10 cellular contexts compared by ENCODE assay signal in the genomic region with DNA sequence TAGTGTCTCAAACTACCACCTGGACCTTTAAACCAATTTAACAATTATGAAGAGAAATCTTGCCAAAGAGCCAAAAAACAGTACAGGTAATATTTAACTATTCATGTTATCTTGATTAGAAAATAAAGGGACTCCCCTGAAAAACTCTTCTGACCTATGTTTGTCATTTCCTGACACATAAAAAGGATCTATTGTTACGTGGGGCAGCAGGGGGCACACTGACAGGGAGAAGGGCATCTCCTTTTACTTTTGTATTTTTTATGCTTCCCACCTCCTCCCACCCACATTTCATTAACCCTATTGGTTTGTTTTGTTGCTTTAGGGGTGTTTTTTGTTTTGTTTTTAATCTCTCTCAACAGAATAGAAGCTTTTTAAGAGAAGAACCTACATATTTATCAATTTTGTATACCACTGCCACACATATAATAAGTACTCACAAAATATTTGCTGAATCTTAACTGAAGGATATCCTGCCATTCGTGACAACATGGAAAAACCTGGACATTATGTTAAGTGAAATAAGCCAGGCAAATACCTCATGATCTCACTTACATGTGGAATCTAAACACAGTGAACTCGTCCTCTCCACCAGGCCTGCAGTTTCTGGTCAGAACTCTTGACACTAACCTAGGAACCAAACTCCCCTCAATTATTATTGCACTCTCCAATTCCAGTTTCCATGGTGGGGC.
DNase-seq lines count a peak whose midpoint lies in the region; ATAC-seq and TF ChIP-seq lines count a peak whose summit lies in the region.
"Had no signal": no experiment of that assay in that cellular context is flagged by ENCODE, and none has a peak within 500 bp of the region (broad histone marks: within the 10 kb centered on the region; RNA-seq: fewer than 3 reads in every experiment).

No MANE protein-coding gene starts in this region.

- peak; percentile 53; the same call in 2 of the 3 replicates for ATAC-seq in SK-N-SH treated with all-trans-retinoic acid at 6 μM for 48 hours

- H3K4me3 ChIP-seq in AG10803 (ENCODE audit: low read length): no peak overlapping the region

- peaks cover 6% of the 10 kb centered on the region for H3K36me3 Mint-ChIP-seq in T-helper 2 cell treated with Interferon-gamma antibody and Interleukin-4, amounts not matched to agents 5 μg/mL and 100 μg/mL, for 36 hours (ENCODE audit: low read depth)

- no peak overlapping the region for H3K4me3 Mint-ChIP-seq in T-helper 2 cell treated with Interferon-gamma antibody and Interleukin-4, amounts not matched to agents 5 μg/mL and 100 μg/mL, for 36 hours

- H3K4me1 Mint-ChIP-seq in T-helper 2 cell treated with Interferon-gamma antibody and Interleukin-4, amounts not matched to agents 5 μg/mL and 100 μg/mL, for 36 hours (ENCODE audit: low read depth): peaks cover 28% of the 10 kb centered on the region

- TF ChIP-seq CTCF in AG10803 (conservative IDR thresholded peaks at IDR 0.05; ENCODE audit: low read length) (peak; percentile 13; the same call in 1 of the 2 replicates), GM12872 (IDR thresholded peaks at IDR 0.05; ENCODE audit: insufficient read depth, low read depth, low read length) (peak; percentile 26; the same call in 2 of the 3 replicates)

- no peaks in the 10 kb centered on the region for H3K9me3 Mint-ChIP-seq in T-helper 2 cell treated with Interferon-gamma antibody and Interleukin-4, amounts not matched to agents 5 μg/mL and 100 μg/mL, for 36 hours

- DNase-seq in AG10803 (ENCODE audit: low read depth) (no peak), germinal center (ENCODE audit: low spot score) (peak; percentile 11), NK-92 (lab: John Stamatoyannopoulos, UW; ENCODE audit: unreplicated experiment) (no peak), foreskin melanocyte (no peak), NCI-H1417 treated with DMSO at 0.1 percent for 48 hours (lab: John Stamatoyannopoulos, UW) (no peak)
- no peak for DNase-seq in T-helper 2 cell treated with Interferon-gamma antibody and Interleukin-4, amounts not matched to agents 5 μg/mL and 100 μg/mL, for 36 hours (ENCODE audit: low spot score)
- DNase-seq: Caco-2, NCI-H446 had no signal

- H3K27me3 Mint-ChIP-seq in T-helper 2 cell treated with Interferon-gamma antibody and Interleukin-4, amounts not matched to agents 5 μg/mL and 100 μg/mL, for 36 hours (ENCODE audit: low read depth): no peaks in the 10 kb centered on the region

- H3K27ac Mint-ChIP-seq in T-helper 2 cell treated with Interferon-gamma antibody and Interleukin-4, amounts not matched to agents 5 μg/mL and 100 μg/mL, for 36 hours: no peak overlapping the region

TF ChIP-seq in SK-N-SH treated with all-trans-retinoic acid at 6 μM for 48 hours, 23 proteins besides CTCF, POLR2A, EP300 and RAD21:
- TF ChIP-seq CSDC2 (CRISPR knock-in tag; IDR thresholded peaks at IDR 0.05) (no peak), ZC3H10 (CRISPR knock-in tag; IDR thresholded peaks at IDR 0.05) (no peak), ESRRG (CRISPR knock-in tag; IDR thresholded peaks at IDR 0.05) (no peak), ISL1 (CRISPR knock-in tag; IDR thresholded peaks at IDR 0.05) (no peak), BACH2 (CRISPR knock-in tag; IDR thresholded peaks at IDR 0.05; ENCODE audit: borderline replicate concordance) (no peak), ZFP3 (CRISPR knock-in tag; IDR thresholded peaks at IDR 0.05) (no peak), ZNF565 (CRISPR knock-in tag; conservative IDR thresholded peaks at IDR 0.05; ENCODE audit: low read depth) (no peak), PPARA (CRISPR knock-in tag; IDR thresholded peaks at IDR 0.05; ENCODE audit: borderline replicate concordance) (no peak), TOX (CRISPR knock-in tag; IDR thresholded peaks at IDR 0.05; ENCODE audit: borderline replicate concordance) (no peak), RARB (CRISPR knock-in tag; IDR thresholded peaks at IDR 0.05) (no peak), ARNTL (CRISPR knock-in tag; IDR thresholded peaks at IDR 0.05; ENCODE audit: borderline replicate concordance, low read depth) (no peak), GLIS3 (CRISPR knock-in tag; IDR thresholded peaks at IDR 0.05) (no peak), SNAI2 (CRISPR knock-in tag; IDR thresholded peaks at IDR 0.05) (no peak)
- TF ChIP-seq, protein P1, sequence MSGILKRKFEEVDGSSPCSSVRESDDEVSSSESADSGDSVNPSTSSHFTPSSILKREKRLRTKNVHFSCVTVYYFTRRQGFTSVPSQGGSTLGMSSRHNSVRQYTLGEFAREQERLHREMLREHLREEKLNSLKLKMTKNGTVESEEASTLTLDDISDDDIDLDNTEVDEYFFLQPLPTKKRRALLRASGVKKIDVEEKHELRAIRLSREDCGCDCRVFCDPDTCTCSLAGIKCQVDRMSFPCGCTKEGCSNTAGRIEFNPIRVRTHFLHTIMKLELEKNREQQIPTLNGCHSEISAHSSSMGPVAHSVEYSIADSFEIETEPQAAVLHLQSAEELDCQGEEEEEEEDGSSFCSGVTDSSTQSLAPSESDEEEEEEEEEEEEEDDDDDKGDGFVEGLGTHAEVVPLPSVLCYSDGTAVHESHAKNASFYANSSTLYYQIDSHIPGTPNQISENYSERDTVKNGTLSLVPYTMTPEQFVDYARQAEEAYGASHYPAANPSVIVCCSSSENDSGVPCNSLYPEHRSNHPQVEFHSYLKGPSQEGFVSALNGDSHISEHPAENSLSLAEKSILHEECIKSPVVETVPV (CRISPR knock-in tag; IDR thresholded peaks at IDR 0.05): no peak
- TF ChIP-seq, protein P2, sequence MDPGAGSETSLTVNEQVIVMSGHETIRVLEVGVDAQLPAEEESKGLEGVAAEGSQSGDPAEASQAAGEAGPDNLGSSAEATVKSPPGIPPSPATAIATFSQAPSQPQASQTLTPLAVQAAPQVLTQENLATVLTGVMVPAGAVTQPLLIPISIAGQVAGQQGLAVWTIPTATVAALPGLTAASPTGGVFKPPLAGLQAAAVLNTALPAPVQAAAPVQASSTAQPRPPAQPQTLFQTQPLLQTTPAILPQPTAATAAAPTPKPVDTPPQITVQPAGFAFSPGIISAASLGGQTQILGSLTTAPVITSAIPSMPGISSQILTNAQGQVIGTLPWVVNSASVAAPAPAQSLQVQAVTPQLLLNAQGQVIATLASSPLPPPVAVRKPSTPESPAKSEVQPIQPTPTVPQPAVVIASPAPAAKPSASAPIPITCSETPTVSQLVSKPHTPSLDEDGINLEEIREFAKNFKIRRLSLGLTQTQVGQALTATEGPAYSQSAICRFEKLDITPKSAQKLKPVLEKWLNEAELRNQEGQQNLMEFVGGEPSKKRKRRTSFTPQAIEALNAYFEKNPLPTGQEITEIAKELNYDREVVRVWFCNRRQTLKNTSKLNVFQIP (CRISPR knock-in tag; IDR thresholded peaks at IDR 0.05; ENCODE audit: borderline replicate concordance, low read depth): no peak
- TF ChIP-seq, protein P3, sequence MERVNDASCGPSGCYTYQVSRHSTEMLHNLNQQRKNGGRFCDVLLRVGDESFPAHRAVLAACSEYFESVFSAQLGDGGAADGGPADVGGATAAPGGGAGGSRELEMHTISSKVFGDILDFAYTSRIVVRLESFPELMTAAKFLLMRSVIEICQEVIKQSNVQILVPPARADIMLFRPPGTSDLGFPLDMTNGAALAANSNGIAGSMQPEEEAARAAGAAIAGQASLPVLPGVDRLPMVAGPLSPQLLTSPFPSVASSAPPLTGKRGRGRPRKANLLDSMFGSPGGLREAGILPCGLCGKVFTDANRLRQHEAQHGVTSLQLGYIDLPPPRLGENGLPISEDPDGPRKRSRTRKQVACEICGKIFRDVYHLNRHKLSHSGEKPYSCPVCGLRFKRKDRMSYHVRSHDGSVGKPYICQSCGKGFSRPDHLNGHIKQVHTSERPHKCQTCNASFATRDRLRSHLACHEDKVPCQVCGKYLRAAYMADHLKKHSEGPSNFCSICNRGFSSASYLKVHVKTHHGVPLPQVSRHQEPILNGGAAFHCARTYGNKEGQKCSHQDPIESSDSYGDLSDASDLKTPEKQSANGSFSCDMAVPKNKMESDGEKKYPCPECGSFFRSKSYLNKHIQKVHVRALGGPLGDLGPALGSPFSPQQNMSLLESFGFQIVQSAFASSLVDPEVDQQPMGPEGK (CRISPR knock-in tag; IDR thresholded peaks at IDR 0.05; ENCODE audit: borderline replicate concordance): no peak
